ENCODE assay signal across 15 cellular contexts in genomic region chr10:50522908-50523307, GRCh38.
"Had no signal": no experiment of that assay in that cellular context is flagged by ENCODE, and none has a peak within 500 bp of the region (broad histone marks: within the 10 kb centered on the region; RNA-seq: fewer than 3 reads in every experiment).

No MANE protein-coding gene starts in this region.

- H3K9me3 Mint-ChIP-seq: activated CD4-positive, alpha-beta memory T cell treated with anti-CD3 and anti-CD28 coated beads, Interleukin-2, amount 10 ng/mL, durations not matched to agents 7 days and 5 days; natural killer cell treated with Interleukin-12 subunit alpha and Interleukin-12 subunit beta and Interleukin-15 and Interleukin-18, amount 100 ng/mL, for 72 hours; stimulated activated memory B cell treated with anti-CD40 and anti-IgM and Interleukin-4, amounts not matched to agents 10 μg/mL and 1 μg/mL and 100 μg/mL, for 72 hours; T-cell had no signal

- H3K4me1 ChIP-seq: adrenal gland, left lung, tibial artery, uterus had no signal

- H3K27ac ChIP-seq: adrenal gland, left lung, tibial artery, uterus had no signal

- H3K9me3 ChIP-seq: adrenal gland, left lung, tibial artery, uterus had no signal

- H3K36me3 ChIP-seq: adrenal gland, left lung, uterus had no signal

- H3K27me3 Mint-ChIP-seq: activated CD4-positive, alpha-beta memory T cell treated with anti-CD3 and anti-CD28 coated beads, Interleukin-2, amount 10 ng/mL, durations not matched to agents 7 days and 5 days; natural killer cell treated with Interleukin-12 subunit alpha and Interleukin-12 subunit beta and Interleukin-15 and Interleukin-18, amount 100 ng/mL, for 72 hours; stimulated activated memory B cell treated with anti-CD40 and anti-IgM and Interleukin-4, amounts not matched to agents 10 μg/mL and 1 μg/mL and 100 μg/mL, for 72 hours; T-cell had no signal

- H3K4me3 ChIP-seq: adrenal gland, dorsolateral prefrontal cortex, left lung, tibial artery, uterus had no signal

- H3K27ac Mint-ChIP-seq: activated CD4-positive, alpha-beta memory T cell treated with anti-CD3 and anti-CD28 coated beads, Interleukin-2, amount 10 ng/mL, durations not matched to agents 7 days and 5 days; stimulated activated memory B cell treated with anti-CD40 and anti-IgM and Interleukin-4, amounts not matched to agents 10 μg/mL and 1 μg/mL and 100 μg/mL, for 72 hours had no signal

- H3K4me3 Mint-ChIP-seq: activated CD4-positive, alpha-beta memory T cell treated with anti-CD3 and anti-CD28 coated beads, Interleukin-2, amount 10 ng/mL, durations not matched to agents 7 days and 5 days; natural killer cell treated with Interleukin-12 subunit alpha and Interleukin-12 subunit beta and Interleukin-15 and Interleukin-18, amount 100 ng/mL, for 72 hours; stimulated activated memory B cell treated with anti-CD40 and anti-IgM and Interleukin-4, amounts not matched to agents 10 μg/mL and 1 μg/mL and 100 μg/mL, for 72 hours had no signal

- H3K36me3 Mint-ChIP-seq: natural killer cell treated with Interleukin-12 subunit alpha and Interleukin-12 subunit beta and Interleukin-15 and Interleukin-18, amount 100 ng/mL, for 72 hours had no signal

- DNase-seq: activated CD4-positive, alpha-beta memory T cell treated with anti-CD3 and anti-CD28 coated beads, Interleukin-2, amount 10 ng/mL, durations not matched to agents 7 days and 5 days; activated CD4-positive, alpha-beta T cell treated with anti-CD3 and anti-CD28 coated beads for 4 hours; activated CD8-positive, alpha-beta memory T cell treated with anti-CD3 and anti-CD28 coated beads, Interleukin-2, amount 50 U/mL, for 4 hours; adrenal gland; dorsolateral prefrontal cortex; left lung; mammary epithelial cell; nucleus accumbens; posterior cingulate gyrus; stimulated activated CD4-positive, alpha-beta T cell treated with anti-CD3 and anti-CD28 coated beads, Interleukin-2, amount 100 ng/mL, for 48 hours; T-cell; tibial artery; uterus had no signal

- ATAC-seq: left lung; natural killer cell treated with Interleukin-12 subunit alpha and Interleukin-12 subunit beta and Interleukin-15 and Interleukin-18, amount 100 ng/mL, for 72 hours; stimulated activated memory B cell treated with anti-CD40 and anti-IgM and Interleukin-4, amounts not matched to agents 10 μg/mL and 1 μg/mL and 100 μg/mL, for 72 hours had no signal

- H3K27me3 ChIP-seq: adrenal gland, dorsolateral prefrontal cortex, left lung, tibial artery, uterus had no signal
